8 cellular contexts compared by ENCODE assay signal in the genomic region with DNA sequence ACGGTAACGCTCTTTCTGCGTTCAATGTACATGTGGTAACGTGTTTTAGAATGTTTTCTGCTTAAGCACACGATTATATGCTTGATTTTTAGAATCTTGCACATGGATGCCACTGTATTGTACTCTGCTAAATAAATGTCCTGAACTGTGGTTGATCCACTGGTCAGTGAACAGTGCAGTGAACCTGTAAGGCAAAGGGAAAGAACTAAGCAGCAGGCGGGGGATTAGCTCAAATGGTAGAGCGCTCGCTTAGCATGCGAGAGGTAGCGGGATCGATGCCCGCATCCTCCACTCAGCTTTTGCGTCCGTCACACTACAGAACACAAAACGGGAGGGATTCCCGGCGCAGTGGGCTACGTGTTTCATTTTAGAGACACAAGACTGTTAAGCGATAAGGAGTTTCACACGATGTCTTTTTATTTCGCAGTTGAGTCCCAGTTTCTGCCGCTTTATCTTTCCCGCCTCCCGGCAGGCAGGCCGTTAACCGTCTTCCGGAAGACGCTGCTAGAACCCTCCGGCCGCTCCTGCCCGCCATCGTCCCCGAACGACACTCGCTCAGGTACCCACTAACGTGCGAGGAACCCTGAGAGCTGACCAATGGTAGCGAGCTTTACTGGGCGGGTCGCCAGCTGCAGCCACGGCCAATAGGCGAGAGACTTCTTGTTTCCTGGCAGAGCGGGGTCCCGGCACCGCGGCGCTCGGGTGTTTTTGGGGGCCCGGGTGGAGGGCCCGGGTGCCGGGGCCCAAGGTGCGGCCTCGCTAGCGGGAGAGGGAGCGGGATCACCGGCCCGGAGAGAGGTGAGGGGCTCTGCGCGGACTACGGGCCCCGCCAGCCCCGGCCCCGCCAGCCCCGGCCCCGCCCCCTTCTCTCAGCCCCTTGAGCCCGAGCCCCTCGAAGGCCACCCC. TPM values are rescaled to one million over a fixed set of nuclear protein-coding genes. Genes with fewer than 3 reads are reported as not detected.
DNase-seq lines count a peak whose midpoint lies in the region; ATAC-seq, FAIRE-seq and TF ChIP-seq lines count a peak whose summit lies in the region.

A gene with protein sequence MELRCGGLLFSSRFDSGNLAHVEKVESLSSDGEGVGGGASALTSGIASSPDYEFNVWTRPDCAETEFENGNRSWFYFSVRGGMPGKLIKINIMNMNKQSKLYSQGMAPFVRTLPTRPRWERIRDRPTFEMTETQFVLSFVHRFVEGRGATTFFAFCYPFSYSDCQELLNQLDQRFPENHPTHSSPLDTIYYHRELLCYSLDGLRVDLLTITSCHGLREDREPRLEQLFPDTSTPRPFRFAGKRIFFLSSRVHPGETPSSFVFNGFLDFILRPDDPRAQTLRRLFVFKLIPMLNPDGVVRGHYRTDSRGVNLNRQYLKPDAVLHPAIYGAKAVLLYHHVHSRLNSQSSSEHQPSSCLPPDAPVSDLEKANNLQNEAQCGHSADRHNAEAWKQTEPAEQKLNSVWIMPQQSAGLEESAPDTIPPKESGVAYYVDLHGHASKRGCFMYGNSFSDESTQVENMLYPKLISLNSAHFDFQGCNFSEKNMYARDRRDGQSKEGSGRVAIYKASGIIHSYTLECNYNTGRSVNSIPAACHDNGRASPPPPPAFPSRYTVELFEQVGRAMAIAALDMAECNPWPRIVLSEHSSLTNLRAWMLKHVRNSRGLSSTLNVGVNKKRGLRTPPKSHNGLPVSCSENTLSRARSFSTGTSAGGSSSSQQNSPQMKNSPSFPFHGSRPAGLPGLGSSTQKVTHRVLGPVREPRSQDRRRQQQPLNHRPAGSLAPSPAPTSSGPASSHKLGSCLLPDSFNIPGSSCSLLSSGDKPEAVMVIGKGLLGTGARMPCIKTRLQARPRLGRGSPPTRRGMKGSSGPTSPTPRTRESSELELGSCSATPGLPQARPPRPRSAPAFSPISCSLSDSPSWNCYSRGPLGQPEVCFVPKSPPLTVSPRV (plus strand): TSS at position 673 of the 906 bp plus-strand sequence. CDS start 1,291 bp downstream, outside the sequence.

- peak within 1 kb of the TSS; percentile 90 for H3K4me2 ChIP-seq in smooth muscle cell

- H3K4me1 Mint-ChIP-seq in WTC11 (peaks cover 12% of the 10 kb centered on the region), immature natural killer cell (peaks cover 22 to 28% of the 10 kb centered on the region in 2 donors)

- POLR2A ChIA-PET in WTC11 (lab: Charles Lee), result interaction anchor here (0.8 to 4.0 kb wide), 13 partner anchors 9 to 309 kb away, joined by 3 to 27 read pairs (median 4); a partner anchor contains a TSS

- H3K4me3 ChIP-seq in bronchial epithelial cell (ENCODE audit: low read depth, low read length), result peak within 1 kb of the TSS; percentile 83
- H3K4me3 ChIP-seq in smooth muscle cell, result peak within 1 kb of the TSS; percentile 70

- H3K36me3 ChIP-seq in bronchial epithelial cell (ENCODE audit: control insufficient read depth, insufficient read depth, low read length) (peaks cover 15% of the 10 kb centered on the region), smooth muscle cell (ENCODE audit: low read depth) (no peaks in the 10 kb centered on the region)

- H3K9me3 ChIP-seq in smooth muscle cell (replicated peaks; ENCODE audit: low read depth), result no peaks in the 10 kb centered on the region

- H3K4me1 ChIP-seq in smooth muscle cell (ENCODE audit: low read depth), result peaks cover 5% of the 10 kb centered on the region

- H3K27me3 Mint-ChIP-seq in WTC11 (ENCODE audit: low read depth), result peaks cover 10% of the 10 kb centered on the region
- H3K27me3 Mint-ChIP-seq in immature natural killer cell (ENCODE audit: low read depth in 3 of 3), result peaks cover 22 to 29% (median 24%) of the 10 kb centered on the region in 3 donors

- H3K4me3 Mint-ChIP-seq in WTC11, result peak within 1 kb of the TSS; percentile 93
- H3K4me3 Mint-ChIP-seq in immature natural killer cell, result peak within 1 kb of the TSS; percentile 94 to 100 (median 97)

- H3K9ac ChIP-seq in smooth muscle cell (ENCODE audit: low read depth), result peak within 1 kb of the TSS; percentile 83

- H2AFZ ChIP-seq in smooth muscle cell (ENCODE audit: low read depth), result no peak within 1 kb of the TSS

- peaks cover 14% of the 10 kb centered on the region for H3F3A ChIP-seq in smooth muscle cell (ENCODE audit: low read depth)

- H3K36me3 Mint-ChIP-seq in WTC11 (peaks cover 20% of the 10 kb centered on the region), immature natural killer cell (peaks cover 3 to 11% (median 8%) of the 10 kb centered on the region in 3 donors)

- no peaks in the 10 kb centered on the region for H4K20me1 ChIP-seq in smooth muscle cell (ENCODE audit: low read depth)

- FAIRE-seq in bronchial epithelial cell (lab: Jason Lieb, UNC), result no peak

- no peaks in the 10 kb centered on the region for H3K79me2 ChIP-seq in smooth muscle cell (ENCODE audit: low read depth)

- H3K9me3 Mint-ChIP-seq in WTC11 (peaks cover 3% of the 10 kb centered on the region; the same call in 1 of the 2 replicates), immature natural killer cell (peaks cover 0 to 11% (median 5%) of the 10 kb centered on the region in 6 donors)

- ATAC-seq in GM19025 (IDR thresholded peaks at IDR 0.05; ENCODE audit: low read depth, unreplicated experiment), result peak; percentile 59
- ATAC-seq in HG03280 (IDR thresholded peaks at IDR 0.05; ENCODE audit: unreplicated experiment), result peak; percentile 72
- ATAC-seq in WTC11, result peak; percentile 50

- DNase-seq in AG09319 (ENCODE audit: extremely low read depth, low read depth) (peak; percentile 84), NCI-H345 (lab: John Stamatoyannopoulos, UW) (peak; percentile 97), WTC11 (ENCODE audit: low spot score) (peak; percentile 92), bronchial epithelial cell (ENCODE audit: low read depth) (peak; percentile 89), immature natural killer cell (peak; percentile 94 to 96 (median 95)), smooth muscle cell (lab: John Stamatoyannopoulos, UW; ENCODE audit: unreplicated experiment) (peak; percentile 89)

- H3K27ac Mint-ChIP-seq in WTC11 (peak within 1 kb of the TSS; percentile 98), immature natural killer cell (peak within 1 kb of the TSS; percentile 96 to 99 (median 98))

- H3K27me3 ChIP-seq in bronchial epithelial cell (ENCODE audit: control insufficient read depth, insufficient read depth, low read length) (no peaks in the 10 kb centered on the region), smooth muscle cell (ENCODE audit: low read depth) (no peaks in the 10 kb centered on the region)

- CTCF ChIA-PET in WTC11 (lab: Charles Lee), result interaction anchor here (0.5 to 4.4 kb wide), 20 partner anchors 8 to 473 kb away, joined by 3 to 38 read pairs (median 6); a partner anchor contains a TSS

- no peak for TF ChIP-seq CTCF in AG09319 (IDR thresholded peaks at IDR 0.05; ENCODE audit: low read depth, low read length)
- no peak for TF ChIP-seq CTCF in WTC11 (IDR thresholded peaks at IDR 0.05)
- no peak for TF ChIP-seq CTCF in bronchial epithelial cell (IDR thresholded peaks at IDR 0.05; ENCODE audit: insufficient read depth, low read length, severe bottlenecking)
- TF ChIP-seq CTCF in smooth muscle cell (IDR thresholded peaks at IDR 0.05; ENCODE audit: borderline replicate concordance, insufficient read depth, poor library complexity, severe bottlenecking), result no peak

- under 1% methylated on average over 59 of the region's 67 CpGs for WGBS in smooth muscle cell (ENCODE audit: low lambda C conversion rate)

- H3K27ac ChIP-seq in smooth muscle cell (ENCODE audit: low read depth), result peak within 1 kb of the TSS; percentile 70

TF ChIP-seq in WTC11, 78 proteins besides CTCF, POLR2A, EP300 and RAD21 (continues in another document):
- peak; percentile 91 for TF ChIP-seq ETV6 (CRISPR knock-in tag; IDR thresholded peaks at IDR 0.05)
- peak; percentile 52; the same call in 1 of the 2 replicates for TF ChIP-seq ESRRA (CRISPR knock-in tag; IDR thresholded peaks at IDR 0.05; ENCODE audit: borderline replicate concordance)
- TF ChIP-seq TP53 (CRISPR knock-in tag; IDR thresholded peaks at IDR 0.05), result peak; percentile 74
- TF ChIP-seq, protein P1, sequence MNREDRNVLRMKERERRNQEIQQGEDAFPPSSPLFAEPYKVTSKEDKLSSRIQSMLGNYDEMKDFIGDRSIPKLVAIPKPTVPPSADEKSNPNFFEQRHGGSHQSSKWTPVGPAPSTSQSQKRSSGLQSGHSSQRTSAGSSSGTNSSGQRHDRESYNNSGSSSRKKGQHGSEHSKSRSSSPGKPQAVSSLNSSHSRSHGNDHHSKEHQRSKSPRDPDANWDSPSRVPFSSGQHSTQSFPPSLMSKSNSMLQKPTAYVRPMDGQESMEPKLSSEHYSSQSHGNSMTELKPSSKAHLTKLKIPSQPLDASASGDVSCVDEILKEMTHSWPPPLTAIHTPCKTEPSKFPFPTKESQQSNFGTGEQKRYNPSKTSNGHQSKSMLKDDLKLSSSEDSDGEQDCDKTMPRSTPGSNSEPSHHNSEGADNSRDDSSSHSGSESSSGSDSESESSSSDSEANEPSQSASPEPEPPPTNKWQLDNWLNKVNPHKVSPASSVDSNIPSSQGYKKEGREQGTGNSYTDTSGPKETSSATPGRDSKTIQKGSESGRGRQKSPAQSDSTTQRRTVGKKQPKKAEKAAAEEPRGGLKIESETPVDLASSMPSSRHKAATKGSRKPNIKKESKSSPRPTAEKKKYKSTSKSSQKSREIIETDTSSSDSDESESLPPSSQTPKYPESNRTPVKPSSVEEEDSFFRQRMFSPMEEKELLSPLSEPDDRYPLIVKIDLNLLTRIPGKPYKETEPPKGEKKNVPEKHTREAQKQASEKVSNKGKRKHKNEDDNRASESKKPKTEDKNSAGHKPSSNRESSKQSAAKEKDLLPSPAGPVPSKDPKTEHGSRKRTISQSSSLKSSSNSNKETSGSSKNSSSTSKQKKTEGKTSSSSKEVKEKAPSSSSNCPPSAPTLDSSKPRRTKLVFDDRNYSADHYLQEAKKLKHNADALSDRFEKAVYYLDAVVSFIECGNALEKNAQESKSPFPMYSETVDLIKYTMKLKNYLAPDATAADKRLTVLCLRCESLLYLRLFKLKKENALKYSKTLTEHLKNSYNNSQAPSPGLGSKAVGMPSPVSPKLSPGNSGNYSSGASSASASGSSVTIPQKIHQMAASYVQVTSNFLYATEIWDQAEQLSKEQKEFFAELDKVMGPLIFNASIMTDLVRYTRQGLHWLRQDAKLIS (CRISPR knock-in tag; IDR thresholded peaks at IDR 0.05; ENCODE audit: borderline replicate concordance), result no peak; the same call in 1 of the 2 replicates
- no peak for TF ChIP-seq IRF2 (CRISPR knock-in tag; IDR thresholded peaks at IDR 0.05; ENCODE audit: borderline replicate concordance, low read depth)
- no peak for TF ChIP-seq CBFB (CRISPR knock-in tag; IDR thresholded peaks at IDR 0.05; ENCODE audit: low read depth)
- no peak for TF ChIP-seq ZNF219 (CRISPR knock-in tag; IDR thresholded peaks at IDR 0.05; ENCODE audit: borderline replicate concordance)
- peak; percentile 64; the same call in 1 of the 2 replicates for TF ChIP-seq PRRX2 (CRISPR knock-in tag; IDR thresholded peaks at IDR 0.05)
- no peak for TF ChIP-seq GRHL2 (CRISPR knock-in tag; IDR thresholded peaks at IDR 0.05; ENCODE audit: insufficient replicate concordance, severe bottlenecking)

RNA-seq across cellular contexts. Expression of the gene that starts here (rescaled TPM):
- total RNA-seq in WTC11 (2021), result 43.0 to 57.1 TPM (median 55.6 TPM) in 3 replicates
- total RNA-seq in bronchial epithelial cell, result 9.2 and 16.5 TPM in 2 replicates
- 10 to 100 TPM in 1 of 3 donors, 1 to 10 TPM in 2; 7.7 to 10.2 (median 8.9) TPM for polyA plus RNA-seq in immature natural killer cell
- 10.9 and 13.7 TPM in 2 replicates for total RNA-seq in smooth muscle cell
- polyA plus RNA-seq in smooth muscle cell, result 17.1 and 20.0 TPM in 2 replicates

Comparison
In these comparisons a context has a peak if more than half of its experiments do, and no peak if none do; other contexts are left out.
1. Peak in every context shown above with its lines: DNase-seq, ATAC-seq, H3K4me3 ChIP-seq and H3K27ac ChIP-seq.